ENCODE assay signal across 19 cellular contexts in genomic region chr7:145928937-145929336, GRCh38.
"Had no signal": no experiment of that assay in that cellular context is flagged by ENCODE, and none has a peak within 500 bp of the region (broad histone marks: within the 10 kb centered on the region; RNA-seq: fewer than 3 reads in every experiment).

No MANE protein-coding gene starts in this region.

- DNase-seq: activated CD4-positive, alpha-beta T cell treated with anti-CD3 and anti-CD28 coated beads for 1 hour; activated CD4-positive, alpha-beta T cell treated with anti-CD3 and anti-CD28 coated beads, Interleukin-2, amount 50 U/mL, for 48 hours; activated effector memory CD4-positive, alpha-beta T cell treated with anti-CD3 and anti-CD28 coated beads, Interleukin-2, amount 50 U/mL, for 16 hours; activated T-cell treated with anti-CD3 and anti-CD28 coated beads, Interleukin-2, amount 50 U/mL, for 48 hours; adrenal gland; caudate nucleus; colonic mucosa; foreskin fibroblast; glutamatergic neuron; hypothalamus; kidney glomerular epithelial cell; nucleus accumbens; right lobe of liver; stimulated activated CD4-positive, alpha-beta T cell treated with anti-CD3 and anti-CD28 coated beads, Interleukin-4, amount 100 ng/mL, for 4 hours; stimulated activated CD8-positive, alpha-beta memory T cell treated with anti-CD3 and anti-CD28 coated beads, Interleukin-4, amount 100 ng/mL, for 48 hours; stimulated activated naive CD4-positive, alpha-beta T cell treated with Interleukin-2 at 50 U/mL for 16 hours; trophoblast cell had no signal

- H3K4me1 ChIP-seq: adrenal gland, colonic mucosa, esophagus muscularis mucosa, right lobe of liver had no signal

- H3K27ac ChIP-seq: adrenal gland, colonic mucosa, esophagus muscularis mucosa, right lobe of liver had no signal

- H3K4me3 ChIP-seq: adrenal gland, colonic mucosa, esophagus muscularis mucosa, right lobe of liver, smooth muscle cell had no signal

- H3K36me3 ChIP-seq: adrenal gland, colonic mucosa, esophagus muscularis mucosa, right lobe of liver had no signal

- ATAC-seq: right lobe of liver had no signal

- H3K4me2 ChIP-seq: smooth muscle cell had no signal

- H3K9me3 ChIP-seq: adrenal gland, colonic mucosa, esophagus muscularis mucosa, right lobe of liver had no signal

- H3K27me3 ChIP-seq: adrenal gland, colonic mucosa, esophagus muscularis mucosa, right lobe of liver had no signal
